Comparison of ENCODE assay signal across 25 cellular contexts in genomic region chr10:96982149-96982930, GRCh38.
"Had no signal": no experiment of that assay in that cellular context is flagged by ENCODE, and none has a peak within 500 bp of the region (broad histone marks: within the 10 kb centered on the region; RNA-seq: fewer than 3 reads in every experiment).

No MANE protein-coding gene starts in this region.

- H3K27me3 Mint-ChIP-seq: effector memory CD8-positive, alpha-beta T cell; naive B cell; natural killer cell treated with Interleukin-12 subunit alpha and Interleukin-12 subunit beta and Interleukin-15 and Interleukin-18, amount 100 ng/mL, for 72 hours; stimulated activated memory B cell treated with anti-CD40 and anti-IgM and Interleukin-4, amounts not matched to agents 10 μg/mL and 1 μg/mL and 100 μg/mL, for 72 hours; type B pancreatic cell had no signal

- H3K4me1 Mint-ChIP-seq: mesothelial cell of epicardium had no signal

- H3K4me1 ChIP-seq: prostate gland, testis, tibial artery had no signal

- H3K4me3 Mint-ChIP-seq: effector memory CD8-positive, alpha-beta T cell; mesothelial cell of epicardium; natural killer cell treated with Interleukin-12 subunit alpha and Interleukin-12 subunit beta and Interleukin-15 and Interleukin-18, amount 100 ng/mL, for 72 hours; neural crest cell; stimulated activated memory B cell treated with anti-CD40 and anti-IgM and Interleukin-4, amounts not matched to agents 10 μg/mL and 1 μg/mL and 100 μg/mL, for 72 hours; type B pancreatic cell had no signal

- H3K27ac ChIP-seq: esophagus squamous epithelium, left lung, neutrophil, prostate gland, skin epidermis, spleen, testis, tibial artery had no signal

- H3K9me3 ChIP-seq: esophagus squamous epithelium, left lung, mucosa of descending colon, neutrophil, prostate gland, spleen, testis, tibial artery had no signal

- H3K9me3 Mint-ChIP-seq: effector memory CD8-positive, alpha-beta T cell; mesothelial cell of epicardium; naive B cell; natural killer cell treated with Interleukin-12 subunit alpha and Interleukin-12 subunit beta and Interleukin-15 and Interleukin-18, amount 100 ng/mL, for 72 hours; neural crest cell; stimulated activated memory B cell treated with anti-CD40 and anti-IgM and Interleukin-4, amounts not matched to agents 10 μg/mL and 1 μg/mL and 100 μg/mL, for 72 hours; type B pancreatic cell had no signal

- H3K27ac Mint-ChIP-seq: effector memory CD8-positive, alpha-beta T cell; mesothelial cell of epicardium; natural killer cell treated with Interleukin-12 subunit alpha and Interleukin-12 subunit beta and Interleukin-15 and Interleukin-18, amount 100 ng/mL, for 72 hours; stimulated activated memory B cell treated with anti-CD40 and anti-IgM and Interleukin-4, amounts not matched to agents 10 μg/mL and 1 μg/mL and 100 μg/mL, for 72 hours; type B pancreatic cell had no signal

- H3K4me3 ChIP-seq: esophagus squamous epithelium, left lung, mucosa of descending colon, prostate gland, skin epidermis, spleen, testis, tibial artery had no signal

- H3K36me3 ChIP-seq: prostate gland had no signal

- DNase-seq: cortex of kidney; effector memory CD8-positive, alpha-beta T cell; erythroblast; esophagus squamous epithelium; head of caudate nucleus; kidney; left lung; mesenchymal stem cell; mucosa of descending colon; naive B cell; right cardiac atrium; spleen; stimulated activated CD4-positive, alpha-beta T cell treated with anti-CD3 and anti-CD28 coated beads, Interleukin-4, amount 100 ng/mL, for 4 hours; stimulated activated naive CD8-positive, alpha-beta T cell treated with anti-CD3 and anti-CD28 coated beads, Interleukin-15, Interleukin-2, amounts not matched to agents 100 U/mL and 50 U/mL, for 24 hours; substantia nigra; testis; tibial artery had no signal

- ATAC-seq: effector memory CD8-positive, alpha-beta T cell; left lung; mucosa of descending colon; natural killer cell treated with Interleukin-12 subunit alpha and Interleukin-12 subunit beta and Interleukin-15 and Interleukin-18, amount 100 ng/mL, for 72 hours; right cardiac atrium; stimulated activated memory B cell treated with anti-CD40 and anti-IgM and Interleukin-4, amounts not matched to agents 10 μg/mL and 1 μg/mL and 100 μg/mL, for 72 hours; stimulated activated naive CD8-positive, alpha-beta T cell treated with anti-CD3 and anti-CD28 coated beads, Interleukin-15, Interleukin-2, amounts not matched to agents 100 U/mL and 50 U/mL, for 24 hours had no signal
